17 cellular contexts compared by ENCODE assay signal in genomic region chr12:93200291-93200917, GRCh38.
DNase-seq lines count a peak whose midpoint lies in the region; ATAC-seq, FAIRE-seq and TF ChIP-seq lines count a peak whose summit lies in the region.
"Had no signal": no experiment of that assay in that cellular context is flagged by ENCODE, and none has a peak within 500 bp of the region (broad histone marks: within the 10 kb centered on the region; RNA-seq: fewer than 3 reads in every experiment).

No MANE protein-coding gene starts in this region.

- H2AFZ ChIP-seq in astrocyte (ENCODE audit: low read depth, low read length), result no peak overlapping the region

- H3K9me3 Mint-ChIP-seq in astrocyte (ENCODE audit: unreplicated experiment), result no peaks in the 10 kb centered on the region
- peaks cover 4% of the 10 kb centered on the region for H3K9me3 Mint-ChIP-seq in activated T-helper 17 cell treated with anti-CD3 and anti-CD28 coated beads, Interleukin-2, amount 50 U/mL, for 72 hours
- H3K9me3 Mint-ChIP-seq: activated naive CD4-positive, alpha-beta T cell treated with anti-CD3 and anti-CD28 coated beads, Interleukin-2, amount 50 U/mL, for 24 hours; stimulated activated effector memory CD8-positive, alpha-beta T cell treated with anti-CD3 and anti-CD28 coated beads, Interleukin-12 subunit alpha, Interleukin-12 subunit beta, amount 100 ng/mL, for 72 hours had no signal

- 56 to 84% (median 66%) methylated on average over 7 of the region's 7 CpGs for WGBS in psoas muscle, 3 donors

- peaks cover 21% of the 10 kb centered on the region for H3K4me1 Mint-ChIP-seq in astrocyte (ENCODE audit: low read depth, unreplicated experiment)
- no peaks in the 10 kb centered on the region for H3K4me1 Mint-ChIP-seq in activated T-helper 17 cell treated with anti-CD3 and anti-CD28 coated beads, Interleukin-2, amount 50 U/mL, for 72 hours
- H3K4me1 Mint-ChIP-seq: activated CD4-positive, alpha-beta T cell treated with anti-CD3 and anti-CD28 coated beads for 36 hours; activated naive CD4-positive, alpha-beta T cell treated with anti-CD3 and anti-CD28 coated beads, Interleukin-2, amount 50 U/mL, for 24 hours; stimulated activated effector memory CD8-positive, alpha-beta T cell treated with anti-CD3 and anti-CD28 coated beads, Interleukin-12 subunit alpha, Interleukin-12 subunit beta, amount 100 ng/mL, for 72 hours had no signal

- FAIRE-seq in GM18507 (lab: Jason Lieb, UNC) (peak; percentile 9), astrocyte (lab: Jason Lieb, UNC) (no peak)

- no peaks in the 10 kb centered on the region for H3K27me3 Mint-ChIP-seq in astrocyte (ENCODE audit: low read depth, unreplicated experiment)
- H3K27me3 Mint-ChIP-seq in activated T-helper 17 cell treated with anti-CD3 and anti-CD28 coated beads, Interleukin-2, amount 50 U/mL, for 72 hours, result peaks cover 30% of the 10 kb centered on the region

- no peaks in the 10 kb centered on the region for H3K36me3 ChIP-seq in astrocyte (ENCODE audit: insufficient read depth, low read length)
- no peaks in the 10 kb centered on the region for H3K36me3 ChIP-seq in psoas muscle (ENCODE audit: insufficient read depth in 1 of 2, low read depth in 1 of 2)
- H3K36me3 ChIP-seq: sigmoid colon, upper lobe of right lung had no signal

- no peak overlapping the region for H3K9ac ChIP-seq in astrocyte (ENCODE audit: low read length)

- no peak overlapping the region for H3K4me3 Mint-ChIP-seq in astrocyte (ENCODE audit: unreplicated experiment)
- H3K4me3 Mint-ChIP-seq in activated T-helper 17 cell treated with anti-CD3 and anti-CD28 coated beads, Interleukin-2, amount 50 U/mL, for 72 hours, result no peak overlapping the region
- H3K4me3 Mint-ChIP-seq: activated CD4-positive, alpha-beta T cell treated with anti-CD3 and anti-CD28 coated beads for 36 hours; activated naive CD4-positive, alpha-beta T cell treated with anti-CD3 and anti-CD28 coated beads, Interleukin-2, amount 50 U/mL, for 24 hours; stimulated activated effector memory CD8-positive, alpha-beta T cell treated with anti-CD3 and anti-CD28 coated beads, Interleukin-12 subunit alpha, Interleukin-12 subunit beta, amount 100 ng/mL, for 72 hours had no signal

- H3K4me2 ChIP-seq in astrocyte (ENCODE audit: low read length), result peak overlapping the region; percentile 15

- peak; percentile 48 for ATAC-seq in HG02642 (IDR thresholded peaks at IDR 0.05; ENCODE audit: poor library complexity, unreplicated experiment)
- ATAC-seq in psoas muscle, result peak in 3 of 4 donors; percentile 16 to 45 (median 17)
- ATAC-seq in activated T-helper 17 cell treated with anti-CD3 and anti-CD28 coated beads, Interleukin-2, amount 50 U/mL, for 72 hours (replicated peaks), result no peak
- ATAC-seq in HG03135 (IDR thresholded peaks at IDR 0.05; ENCODE audit: unreplicated experiment), result no peak
- ATAC-seq in GM21717 (IDR thresholded peaks at IDR 0.05; ENCODE audit: unreplicated experiment), result no peak
- ATAC-seq: activated CD4-positive, alpha-beta T cell treated with anti-CD3 and anti-CD28 coated beads for 36 hours; stimulated activated effector memory CD8-positive, alpha-beta T cell treated with anti-CD3 and anti-CD28 coated beads, Interleukin-12 subunit alpha, Interleukin-12 subunit beta, amount 100 ng/mL, for 72 hours; upper lobe of right lung had no signal

- no peaks in the 10 kb centered on the region for H3K36me3 Mint-ChIP-seq in astrocyte (ENCODE audit: low read depth, unreplicated experiment)
- no peaks in the 10 kb centered on the region for H3K36me3 Mint-ChIP-seq in activated T-helper 17 cell treated with anti-CD3 and anti-CD28 coated beads, Interleukin-2, amount 50 U/mL, for 72 hours (ENCODE audit: low read depth)
- H3K36me3 Mint-ChIP-seq: activated naive CD4-positive, alpha-beta T cell treated with anti-CD3 and anti-CD28 coated beads, Interleukin-2, amount 50 U/mL, for 24 hours; stimulated activated effector memory CD8-positive, alpha-beta T cell treated with anti-CD3 and anti-CD28 coated beads, Interleukin-12 subunit alpha, Interleukin-12 subunit beta, amount 100 ng/mL, for 72 hours had no signal

- H3K4me3 ChIP-seq in astrocyte (ENCODE audit: insufficient read depth, low read depth, low read length) (no peak overlapping the region), psoas muscle (no peak overlapping the region)
- H3K4me3 ChIP-seq: sigmoid colon, upper lobe of right lung had no signal

- H3K27ac Mint-ChIP-seq in astrocyte (ENCODE audit: unreplicated experiment), result no peak overlapping the region
- no peak overlapping the region for H3K27ac Mint-ChIP-seq in activated T-helper 17 cell treated with anti-CD3 and anti-CD28 coated beads, Interleukin-2, amount 50 U/mL, for 72 hours
- H3K27ac Mint-ChIP-seq: activated CD4-positive, alpha-beta T cell treated with anti-CD3 and anti-CD28 coated beads for 36 hours; activated naive CD4-positive, alpha-beta T cell treated with anti-CD3 and anti-CD28 coated beads, Interleukin-2, amount 50 U/mL, for 24 hours; stimulated activated effector memory CD8-positive, alpha-beta T cell treated with anti-CD3 and anti-CD28 coated beads, Interleukin-12 subunit alpha, Interleukin-12 subunit beta, amount 100 ng/mL, for 72 hours had no signal

- intact Hi-C loops in psoas muscle (cut with DNase I), result no loop called here

- TF ChIP-seq CTCF in astrocyte (IDR thresholded peaks at IDR 0.05; ENCODE audit: insufficient read depth, low read depth, low read length) (no peak), psoas muscle (IDR thresholded peaks at IDR 0.05) (no peak), GM10266 (IDR thresholded peaks at IDR 0.05; ENCODE audit: control insufficient read depth, insufficient read depth, low read depth, missing control alignments) (no peak)

- DNase-seq in GM18507 (ENCODE audit: extremely low spot score, insufficient read length, low read depth) (no peak), astrocyte (ENCODE audit: low read depth) (peak; percentile 53), psoas muscle (no peak), GM10266 (ENCODE audit: extremely low spot score) (no peak)
- DNase-seq: activated CD4-positive, alpha-beta T cell treated with anti-CD3 and anti-CD28 coated beads for 36 hours; central memory CD4-positive, alpha-beta T cell; NCI-H1092; NCI-H2171 treated with DMSO at 0.1 percent for 48 hours; Right ventricle myocardium superior; sigmoid colon; upper lobe of right lung had no signal

- H3K27me3 ChIP-seq in astrocyte (ENCODE audit: insufficient read depth, low read length) (no peaks in the 10 kb centered on the region), psoas muscle (ENCODE audit: insufficient read depth in 3 of 3, low read length in 2 of 3) (no peaks in the 10 kb centered on the region)
- H3K27me3 ChIP-seq: sigmoid colon, upper lobe of right lung had no signal

- no peaks in the 10 kb centered on the region for H4K20me1 ChIP-seq in astrocyte (ENCODE audit: insufficient read depth, low read length)

- no peaks in the 10 kb centered on the region for H3K79me2 ChIP-seq in astrocyte (ENCODE audit: insufficient read depth, low read length)

- H3K9me3 ChIP-seq in astrocyte (ENCODE audit: insufficient read depth, low read depth, low read length), result no peaks in the 10 kb centered on the region
- no peaks in the 10 kb centered on the region for H3K9me3 ChIP-seq in psoas muscle
- H3K9me3 ChIP-seq: sigmoid colon, upper lobe of right lung had no signal

- no peak overlapping the region for H3K27ac ChIP-seq in astrocyte (ENCODE audit: low read depth, low read length)
- H3K27ac ChIP-seq in psoas muscle, result peak overlapping the region; percentile 51
- H3K27ac ChIP-seq: sigmoid colon, upper lobe of right lung had no signal

- peaks cover 33% of the 10 kb centered on the region for H3K4me1 ChIP-seq in astrocyte (ENCODE audit: insufficient read depth, low read length)
- peaks cover 43% of the 10 kb centered on the region for H3K4me1 ChIP-seq in psoas muscle
- H3K4me1 ChIP-seq: upper lobe of right lung had no signal

Comparison
In these comparisons a context has a peak if more than half of its experiments do, and no peak if none do; other contexts are left out.
1. ATAC-seq: peak in HG02642 (single experiment) and psoas muscle (3 of 4); none in activated T-helper 17 cell treated with anti-CD3 and anti-CD28 coated beads, Interleukin-2, amount 50 U/mL, for 72 hours (single experiment), HG03135 (single experiment) and GM21717 (single experiment).